Comparison of ENCODE assay signal across 32 cellular contexts in genomic region chr1:184276416-184276815, GRCh38.
"Had no signal": no experiment of that assay in that cellular context is flagged by ENCODE, and none has a peak within 500 bp of the region (broad histone marks: within the 10 kb centered on the region; RNA-seq: fewer than 3 reads in every experiment).

No MANE protein-coding gene starts in this region.

- H3K36me3 ChIP-seq: adrenal gland, breast epithelium, MG63, SJCRH30 had no signal

- H3K9me2 ChIP-seq: SK-N-SH had no signal

- H3K4me1 ChIP-seq: adrenal gland, breast epithelium, SJCRH30 had no signal

- H3K4me2 ChIP-seq: SK-N-SH had no signal

- ATAC-seq: activated T-helper 17 cell treated with anti-CD3 and anti-CD28 coated beads, Interleukin-2, amount 50 U/mL, for 72 hours; Panc1 had no signal

- H3K4me3 ChIP-seq: adrenal gland, breast epithelium, MG63, SJCRH30 had no signal

- H3K9me3 ChIP-seq: adrenal gland, breast epithelium, MG63, SJCRH30, SK-N-SH had no signal

- H3K27me3 ChIP-seq: adrenal gland, breast epithelium, MG63, SJCRH30 had no signal

- H3K9ac ChIP-seq: SK-N-SH had no signal

- H3K27ac ChIP-seq: adrenal gland, breast epithelium, RWPE1, SJCRH30, VCaP had no signal

- DNase-seq: activated CD4-positive, alpha-beta memory T cell treated with anti-CD3 and anti-CD28 coated beads for 36 hours; activated CD4-positive, alpha-beta T cell treated with anti-CD3 and anti-CD28 coated beads, Interleukin-2, amount 10 ng/mL, durations not matched to agents 7 days and 5 days; activated CD4-positive, CD25-positive, alpha-beta regulatory T cell; activated CD8-positive, alpha-beta memory T cell treated with anti-CD3 and anti-CD28 coated beads for 24 hours; activated gamma-delta T cell; activated naive CD4-positive, alpha-beta T cell treated with anti-CD3 and anti-CD28 coated beads for 36 hours; activated naive CD8-positive, alpha-beta T cell treated with anti-CD3 and anti-CD28 coated beads for 36 hours; activated T-cell treated with anti-CD3 and anti-CD28 coated beads, Interleukin-2, amount 50 U/mL, for 48 hours; adrenal gland; anterior cingulate cortex; caudate nucleus; Kasumi-1; MG63; MV-4-11; NCI-H1092 treated with DMSO at 0.1 percent for 48 hours; NCI-H1417 treated with DMSO at 0.1 percent for 48 hours; NCI-H1694; NCI-H2029; NCI-H2107; NCI-H345; NCI-H510A; NCI-H526 treated with DMSO at 0.1 percent for 48 hours; NCI-H82; Right ventricle myocardium superior; SJCRH30; SK-N-SH; T-helper 1 cell had no signal
